ENCODE assay signal across 16 cellular contexts in the genomic region with DNA sequence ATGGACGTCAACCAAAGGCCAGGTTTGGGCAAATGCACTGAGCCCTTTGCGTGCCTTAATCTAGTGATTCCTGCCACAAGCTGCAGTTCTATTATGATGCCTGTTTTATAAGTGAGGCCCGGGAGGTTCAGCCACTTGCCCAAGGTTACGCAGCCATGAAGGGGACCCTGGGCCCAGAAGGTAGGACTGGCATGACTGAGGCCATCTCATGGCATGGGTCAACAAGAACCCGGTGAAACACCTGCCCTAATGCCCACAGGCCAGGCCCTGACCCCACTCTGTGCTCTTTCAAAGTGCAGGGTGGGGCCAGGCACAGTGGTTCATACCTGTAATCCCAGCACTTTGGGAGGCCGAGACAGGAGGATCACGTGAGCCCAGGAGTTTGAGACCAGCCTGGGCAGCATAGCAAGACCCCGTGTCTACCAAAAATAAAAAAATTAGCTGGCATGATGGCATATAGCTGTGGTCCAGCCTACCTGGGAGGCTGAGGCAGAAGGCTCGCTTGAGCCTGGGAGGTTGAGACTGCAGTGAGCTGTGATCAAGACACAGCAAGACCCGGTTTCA. TPM values are rescaled to one million over a fixed set of nuclear protein-coding genes. Genes with fewer than 3 reads are reported as not detected.
DNase-seq lines count a peak whose midpoint lies in the region; ATAC-seq and TF ChIP-seq lines count a peak whose summit lies in the region.
"Had no signal": no experiment of that assay in that cellular context is flagged by ENCODE, and none has a peak within 500 bp of the region (broad histone marks: within the 10 kb centered on the region; RNA-seq: fewer than 3 reads in every experiment).

No MANE protein-coding gene starts in this region.

- TF ChIP-seq POLR2A in right lobe of liver (IDR thresholded peaks at IDR 0.05) (no peak), thyroid gland (IDR thresholded peaks at IDR 0.05) (no peak)

- 86% methylated on average over 5 of the region's 10 CpGs for WGBS in right lobe of liver (ENCODE audit: insufficient coverage, low coverage, low lambda C conversion rate, missing lambda C conversion rate)
- WGBS in thyroid gland, 2 donors, result 89 to 91% methylated on average over 9 to 10 of the region's 10 CpGs

- H3K9me3 ChIP-seq in right lobe of liver (no peaks in the 10 kb centered on the region), thyroid gland (no peaks in the 10 kb centered on the region)

- H3K4me3 ChIP-seq in right lobe of liver (no peak overlapping the region), thyroid gland (replicated peaks in 1 of 3) (no peak overlapping the region), H7 (ENCODE audit: insufficient read depth, low read depth, low read length) (no peak overlapping the region)
- H3K4me3 ChIP-seq: cardiac muscle cell, skin epidermis had no signal

- CTCF ChIA-PET in activated CD4-positive, alpha-beta memory T cell treated with anti-CD3 and anti-CD28 coated beads, Interleukin-2, amount 10 ng/mL, durations not matched to agents 7 days and 5 days (lab: Charles Lee), result interaction anchor here (3.4 kb wide), 1 partner anchor 16 kb away, joined by 15 read pairs; no protein-coding TSS in a partner anchor

- H3K27me3 ChIP-seq in right lobe of liver (no peaks in the 10 kb centered on the region), thyroid gland (no peaks in the 10 kb centered on the region), H7 (ENCODE audit: control insufficient read depth, insufficient read depth, low read length) (no peaks in the 10 kb centered on the region)
- H3K27me3 ChIP-seq: cardiac muscle cell had no signal

- no peaks in the 10 kb centered on the region for H3K27me3 Mint-ChIP-seq in activated T-cell treated with anti-CD3 and anti-CD28 coated beads, Interleukin-2, amount 50 U/mL, for 72 hours (ENCODE audit: low read depth)
- no peaks in the 10 kb centered on the region for H3K27me3 Mint-ChIP-seq in activated CD4-positive, alpha-beta memory T cell treated with anti-CD3 and anti-CD28 coated beads, Interleukin-2, amount 10 ng/mL, durations not matched to agents 7 days and 5 days

- no peaks in the 10 kb centered on the region for H3K9me3 Mint-ChIP-seq in activated T-cell treated with anti-CD3 and anti-CD28 coated beads, Interleukin-2, amount 50 U/mL, for 72 hours
- no peaks in the 10 kb centered on the region for H3K9me3 Mint-ChIP-seq in activated CD4-positive, alpha-beta memory T cell treated with anti-CD3 and anti-CD28 coated beads, Interleukin-2, amount 10 ng/mL, durations not matched to agents 7 days and 5 days
- H3K9me3 Mint-ChIP-seq: nephron had no signal

- POLR2A ChIA-PET in activated CD4-positive, alpha-beta memory T cell treated with anti-CD3 and anti-CD28 coated beads, Interleukin-2, amount 10 ng/mL, durations not matched to agents 7 days and 5 days (lab: Charles Lee), result interaction anchor here (0.8 to 1.7 kb wide), 4 partner anchors 15 to 31 kb away, joined by 3 to 7 read pairs (median 3); no protein-coding TSS in a partner anchor

- H3K4me1 ChIP-seq in right lobe of liver, result peaks cover 0 to 17% (median 1%) of the 10 kb centered on the region in 4 donors
- peaks cover 41 to 60% of the 10 kb centered on the region in 2 donors for H3K4me1 ChIP-seq in thyroid gland

- H3K36me3 Mint-ChIP-seq in activated T-cell treated with anti-CD3 and anti-CD28 coated beads, Interleukin-2, amount 50 U/mL, for 72 hours (ENCODE audit: insufficient read depth in 2 of 2), result peaks cover 2 to 14% of the 10 kb centered on the region in 2 donors
- peaks cover 28% of the 10 kb centered on the region for H3K36me3 Mint-ChIP-seq in activated CD4-positive, alpha-beta memory T cell treated with anti-CD3 and anti-CD28 coated beads, Interleukin-2, amount 10 ng/mL, durations not matched to agents 7 days and 5 days (ENCODE audit: low read depth)

- H3K27ac Mint-ChIP-seq in activated T-cell treated with anti-CD3 and anti-CD28 coated beads, Interleukin-2, amount 50 U/mL, for 72 hours, result peak overlapping the region; percentile 65
- peak overlapping the region; percentile 77 for H3K27ac Mint-ChIP-seq in activated CD4-positive, alpha-beta memory T cell treated with anti-CD3 and anti-CD28 coated beads, Interleukin-2, amount 10 ng/mL, durations not matched to agents 7 days and 5 days

- intact Hi-C loops in right lobe of liver (cut with DNase I) (no loop called here), thyroid gland (cut with DNase I) (no loop called here)

- peaks cover 58% of the 10 kb centered on the region for H3K4me1 Mint-ChIP-seq in activated T-cell treated with anti-CD3 and anti-CD28 coated beads, Interleukin-2, amount 50 U/mL, for 72 hours (ENCODE audit: low read depth)
- H3K4me1 Mint-ChIP-seq in activated CD4-positive, alpha-beta memory T cell treated with anti-CD3 and anti-CD28 coated beads, Interleukin-2, amount 10 ng/mL, durations not matched to agents 7 days and 5 days, result peaks cover 34% of the 10 kb centered on the region

- H3K36me3 ChIP-seq in right lobe of liver (peaks cover 0 to 46% (median 10%) of the 10 kb centered on the region in 4 donors), thyroid gland (peaks cover 26 to 27% of the 10 kb centered on the region in 2 donors), H7 (replicated peaks; ENCODE audit: control insufficient read depth, insufficient read depth, low read length) (peaks cover 4% of the 10 kb centered on the region)
- H3K36me3 ChIP-seq: cardiac muscle cell had no signal

- H3K27ac ChIP-seq in right lobe of liver, result no peak overlapping the region
- H3K27ac ChIP-seq in thyroid gland, result peak overlapping the region; percentile 23 to 96 (median 70)
- H3K27ac ChIP-seq: cardiac muscle cell had no signal

- H3K4me3 Mint-ChIP-seq in activated T-cell treated with anti-CD3 and anti-CD28 coated beads, Interleukin-2, amount 50 U/mL, for 72 hours, result peak overlapping the region in 1 of 2 donors; percentile 65
- no peak overlapping the region for H3K4me3 Mint-ChIP-seq in activated CD4-positive, alpha-beta memory T cell treated with anti-CD3 and anti-CD28 coated beads, Interleukin-2, amount 10 ng/mL, durations not matched to agents 7 days and 5 days
- H3K4me3 Mint-ChIP-seq: nephron had no signal

- TF ChIP-seq CTCF in right lobe of liver (IDR thresholded peaks at IDR 0.05) (no peak), thyroid gland (IDR thresholded peaks at IDR 0.05) (no peak)

- no peak for DNase-seq in activated T-cell treated with anti-CD3 and anti-CD28 coated beads, Interleukin-2, amount 50 U/mL, for 72 hours
- DNase-seq in activated T-cell treated with anti-CD3 and anti-CD28 coated beads, Interleukin-2, amount 50 U/mL, for 48 hours, result no peak
- DNase-seq in activated CD4-positive, alpha-beta memory T cell treated with anti-CD3 and anti-CD28 coated beads, Interleukin-2, amount 10 ng/mL, durations not matched to agents 7 days and 5 days, result no peak
- peak; percentile 5 to 42 (median 9) for DNase-seq in right lobe of liver
- peak in 1 of 2 donors; percentile 1 for DNase-seq in thyroid gland
- no peak for DNase-seq in glomerular visceral epithelial cell (ENCODE audit: extremely low spot score)
- DNase-seq in H7, result no peak
- DNase-seq: activated gamma-delta T cell, DMS153, NCI-H187 treated with DMSO at 0.1 percent for 48 hours, NCI-H69 had no signal

- no peak for ATAC-seq in activated T-cell treated with anti-CD3 and anti-CD28 coated beads, Interleukin-2, amount 50 U/mL, for 72 hours (replicated peaks in 1 of 2)
- ATAC-seq in right lobe of liver (no peak), GM21381 (IDR thresholded peaks at IDR 0.05; ENCODE audit: unreplicated experiment) (no peak)

RNA-seq across cellular contexts. Expression of a gene that starts 8.6 kb away (rescaled TPM):
- 100 to 1,000 TPM; 121 to 124 TPM for total RNA-seq in activated T-cell treated with anti-CD3 and anti-CD28 coated beads, Interleukin-2, amount 50 U/mL, for 72 hours
- total RNA-seq in activated CD4-positive, alpha-beta memory T cell treated with anti-CD3 and anti-CD28 coated beads, Interleukin-2, amount 10 ng/mL, durations not matched to agents 7 days and 5 days, result 10 to 100 TPM; 36.9 to 37.4 TPM
- total RNA-seq in right lobe of liver (100 to 1,000 TPM in 1 of 6 experiments, 10 to 100 TPM in 5; 35.6 to 103 (median 65.1) TPM), thyroid gland (100 to 1,000 TPM in 2 of 4 donors, 10 to 100 TPM in 2; 82.9 to 168 (median 121) TPM)
- total RNA-seq in H7 (2014; rRNA removed; shearing (Covaris generic)), result 44.6 and 45.3 TPM in 2 replicates

RNA-seq across cellular contexts. Expression of a gene that starts 29.4 kb away (rescaled TPM):
- total RNA-seq in activated T-cell treated with anti-CD3 and anti-CD28 coated beads, Interleukin-2, amount 50 U/mL, for 72 hours, result 10 to 100 TPM; 65.7 to 70.0 TPM
- 10 to 100 TPM; 80.4 to 83.5 TPM for total RNA-seq in activated CD4-positive, alpha-beta memory T cell treated with anti-CD3 and anti-CD28 coated beads, Interleukin-2, amount 10 ng/mL, durations not matched to agents 7 days and 5 days
- 10 to 100 TPM in 3 of 6 experiments, 1 to 10 TPM in 3; 6.3 to 31.7 (median 12.1) TPM for total RNA-seq in right lobe of liver
- total RNA-seq in thyroid gland, result 10 to 100 TPM; 37.0 to 61.8 (median 49.1) TPM
- 46.5 and 69.8 TPM in 2 replicates for total RNA-seq in H7 (2014; rRNA removed; shearing (Covaris generic))

RNA-seq across cellular contexts. Expression of a gene that starts 58.5 kb away (rescaled TPM):
- total RNA-seq in activated T-cell treated with anti-CD3 and anti-CD28 coated beads, Interleukin-2, amount 50 U/mL, for 72 hours, result 1 to 10 TPM in 1 of 2 donors, under 1 TPM in 1; 0.70 to 1.1 TPM
- total RNA-seq in activated CD4-positive, alpha-beta memory T cell treated with anti-CD3 and anti-CD28 coated beads, Interleukin-2, amount 10 ng/mL, durations not matched to agents 7 days and 5 days, result under 1 TPM in 1 of 2 experiments, not detected in 1; 0.05 TPM
- total RNA-seq in right lobe of liver, result 1 to 10 TPM in 5 of 6 experiments, under 1 TPM in 1; 0.43 to 3.6 (median 1.3) TPM
- total RNA-seq in thyroid gland, result 1 to 10 TPM in 3 of 4 donors, under 1 TPM in 1; 0.94 to 8.5 (median 8.1) TPM
- total RNA-seq in H7 (2014; rRNA removed; shearing (Covaris generic)), result 13.3 and 29.5 TPM in 2 replicates
- total RNA-seq: subcutaneous adipose tissue had no signal

Comparison
In these comparisons a context has a peak if more than half of its experiments do, and no peak if none do; other contexts are left out.
1. DNase-seq: peak in right lobe of liver (3 of 3); none in activated T-cell treated with anti-CD3 and anti-CD28 coated beads, Interleukin-2, amount 50 U/mL, for 72 hours (0 of 2), activated T-cell treated with anti-CD3 and anti-CD28 coated beads, Interleukin-2, amount 50 U/mL, for 48 hours (0 of 2), activated CD4-positive, alpha-beta memory T cell treated with anti-CD3 and anti-CD28 coated beads, Interleukin-2, amount 10 ng/mL, durations not matched to agents 7 days and 5 days (single experiment), glomerular visceral epithelial cell (single experiment) and H7 (single experiment).
2. H3K27ac ChIP-seq: peak in thyroid gland (3 of 3); none in right lobe of liver (0 of 3).